Comparison of ENCODE assay signal across 7 cellular contexts in genomic region chr2:231199219-231199618, GRCh38. TPM values are rescaled to one million over a fixed set of nuclear protein-coding genes. Genes with fewer than 3 reads are reported as not detected.
A peak's percentile ranks its signal among the peaks of the same experiment; 100 is the strongest.
DNase-seq lines count a peak whose midpoint lies in the region; ATAC-seq and TF ChIP-seq lines count a peak whose summit lies in the region.

No MANE protein-coding gene starts in this region.

- no peaks in the 10 kb centered on the region for H3K79me2 ChIP-seq in HCT116 (ENCODE audit: insufficient read depth, low read length)
- peaks cover 28% of the 10 kb centered on the region for H3K79me2 ChIP-seq in hepatocyte

- POLR2A ChIA-PET in HCT116 (lab: Charles Lee) = interaction anchor here (0.6 kb wide), 1 partner anchor 226 kb away, joined by 3 read pairs; no protein-coding TSS in a partner anchor

- CTCF ChIA-PET in HCT116 (lab: Charles Lee) = no interaction called here

- no peak for TF ChIP-seq RAD21 in HCT116 (IDR thresholded peaks at IDR 0.05; ENCODE audit: low read depth)

- H3K27ac ChIP-seq in HCT116 (ENCODE audit: low read depth, low read length) (peak overlapping the region; percentile 38; the same call in 1 of the 2 replicates), VCaP (peak overlapping the region; percentile 67), hepatocyte (peak overlapping the region; percentile 82)

- H3K4me2 ChIP-seq in HCT116 (ENCODE audit: low read length) (peak overlapping the region; percentile 84), hepatocyte (peak overlapping the region; percentile 85)

- H4K20me1 ChIP-seq in HCT116 (ENCODE audit: insufficient read depth) (no peaks in the 10 kb centered on the region), hepatocyte (ENCODE audit: insufficient read depth, poor library complexity, severe bottlenecking) (no peaks in the 10 kb centered on the region)

- H3K27me3 ChIP-seq in HCT116 (ENCODE audit: insufficient read depth, low read length) = no peaks in the 10 kb centered on the region
- H3K27me3 ChIP-seq in hepatocyte = no peaks in the 10 kb centered on the region

- H3K4me1 ChIP-seq in HCT116 (ENCODE audit: control insufficient read depth in 1 of 2, insufficient read depth in 2 of 2, low read length in 2 of 2) = peaks cover 4 to 16% of the 10 kb centered on the region in 2 experiments; a peak in 2 of 4 replicates
- H3K4me1 ChIP-seq in hepatocyte (ENCODE audit: insufficient read depth) = peaks cover 7% of the 10 kb centered on the region

- RAD21 ChIA-PET in HCT116 (lab: Charles Lee; ENCODE audit: low non-redundant PET in 1 of 2, low total read pairs in 2 of 2, uncharacterized antibody in 2 of 2, unreplicated experiment in 2 of 2) = no interaction called here

- no peaks in the 10 kb centered on the region for H3K9me3 ChIP-seq in HCT116 (ENCODE audit: control insufficient read depth in 1 of 2, insufficient read depth in 1 of 2, low read depth in 1 of 2, low read length in 2 of 2)
- no peaks in the 10 kb centered on the region for H3K9me3 ChIP-seq in hepatocyte (ENCODE audit: low read depth)

- H3K9me3 Mint-ChIP-seq in stimulated activated memory B cell treated with anti-CD40 and anti-IgM and Interleukin-4, amounts not matched to agents 10 μg/mL and 1 μg/mL and 100 μg/mL, for 72 hours = no peaks in the 10 kb centered on the region

- no peak for DNase-seq in HCT116 (ENCODE audit: low read depth, low spot score)
- DNase-seq in hepatocyte (ENCODE audit: low spot score) = no peak
- DNase-seq in NCI-H2107 treated with DMSO at 0.1 percent for 48 hours (lab: John Stamatoyannopoulos, UW; ENCODE audit: unreplicated experiment) = no peak
- DNase-seq in activated effector memory CD4-positive, alpha-beta T cell treated with anti-CD3 and anti-CD28 coated beads, Interleukin-2, amount 50 U/mL, for 16 hours = no peak

- no peak for ATAC-seq in HCT116
- ATAC-seq in stimulated activated memory B cell treated with anti-CD40 and anti-IgM and Interleukin-4, amounts not matched to agents 10 μg/mL and 1 μg/mL and 100 μg/mL, for 72 hours = no peak
- ATAC-seq in GM21723 (IDR thresholded peaks at IDR 0.05; ENCODE audit: unreplicated experiment) = no peak

- peak overlapping the region; percentile 90 for H3K4me3 Mint-ChIP-seq in stimulated activated memory B cell treated with anti-CD40 and anti-IgM and Interleukin-4, amounts not matched to agents 10 μg/mL and 1 μg/mL and 100 μg/mL, for 72 hours

- TF ChIP-seq CTCF in HCT116 (IDR thresholded peaks at IDR 0.05 in 2 of 3, conservative IDR thresholded peaks at IDR 0.05 in 1 of 3; ENCODE audit: borderline replicate concordance in 1 of 3, insufficient read depth in 1 of 3, low read depth in 2 of 3, low read length in 2 of 3) = no peak
- TF ChIP-seq CTCF in VCaP (conservative IDR thresholded peaks at IDR 0.05) = no peak
- TF ChIP-seq CTCF in hepatocyte (IDR thresholded peaks at IDR 0.05; ENCODE audit: poor library complexity) = no peak

- peaks cover 17% of the 10 kb centered on the region for H3K4me1 Mint-ChIP-seq in stimulated activated memory B cell treated with anti-CD40 and anti-IgM and Interleukin-4, amounts not matched to agents 10 μg/mL and 1 μg/mL and 100 μg/mL, for 72 hours

- H3K36me3 Mint-ChIP-seq in stimulated activated memory B cell treated with anti-CD40 and anti-IgM and Interleukin-4, amounts not matched to agents 10 μg/mL and 1 μg/mL and 100 μg/mL, for 72 hours = peaks cover 9% of the 10 kb centered on the region

- peak overlapping the region; percentile 84 for H3K27ac Mint-ChIP-seq in stimulated activated memory B cell treated with anti-CD40 and anti-IgM and Interleukin-4, amounts not matched to agents 10 μg/mL and 1 μg/mL and 100 μg/mL, for 72 hours

- BruUV-seq in HCT116 (replicated peaks; lab: Mats Ljungman, UMichigan) = no TSS peak

- H2AFZ ChIP-seq in HCT116 (ENCODE audit: low read depth, low read length, poor library complexity, severe bottlenecking) = peak overlapping the region; percentile 22
- peak overlapping the region; percentile 87 for H2AFZ ChIP-seq in hepatocyte

- TF ChIP-seq POLR2A in HCT116 (IDR thresholded peaks at IDR 0.05; ENCODE audit: borderline replicate concordance, extremely low read depth, insufficient read depth, insufficient read length) = no peak

- H3K27me3 Mint-ChIP-seq in stimulated activated memory B cell treated with anti-CD40 and anti-IgM and Interleukin-4, amounts not matched to agents 10 μg/mL and 1 μg/mL and 100 μg/mL, for 72 hours = no peaks in the 10 kb centered on the region

- H3K9ac ChIP-seq in HCT116 (ENCODE audit: low read length) = peak overlapping the region; percentile 68

- H3K36me3 ChIP-seq in HCT116 (ENCODE audit: control insufficient read depth in 1 of 2, insufficient read depth in 2 of 2, low read length in 2 of 2) (no peaks in the 10 kb centered on the region), hepatocyte (replicated peaks; ENCODE audit: insufficient read depth, low read depth) (no peaks in the 10 kb centered on the region)

- WGBS in hepatocyte (ENCODE audit: low lambda C conversion rate, missing lambda C conversion rate) = 30% methylated on average over 5 of the region's 5 CpGs

- intact Hi-C loops in HCT116 (cut with micrococcal nuclease) = no loop called here

- H3K4me3 ChIP-seq in HCT116 (replicated peaks in 1 of 2; ENCODE audit: low read depth in 1 of 2, low read length in 2 of 2) (peak overlapping the region; percentile 81 to 86), hepatocyte (peak overlapping the region; percentile 68)

- H3K9me2 ChIP-seq in HCT116 (ENCODE audit: insufficient read depth) (no peaks in the 10 kb centered on the region), hepatocyte (replicated peaks; ENCODE audit: insufficient read depth) (no peaks in the 10 kb centered on the region)

TF ChIP-seq in HCT116, 20 proteins besides CTCF, POLR2A, EP300 and RAD21:
- TF ChIP-seq CBX3 (IDR thresholded peaks at IDR 0.05; ENCODE audit: low read depth) (no peak), CEBPB (IDR thresholded peaks at IDR 0.05; ENCODE audit: low read depth) (no peak), SIN3A (IDR thresholded peaks at IDR 0.05; ENCODE audit: low read depth) (no peak), TCF7L2 (IDR thresholded peaks at IDR 0.05; ENCODE audit: borderline replicate concordance, extremely low read depth, insufficient read depth, insufficient read length) (no peak), FOSL1 (IDR thresholded peaks at IDR 0.05; ENCODE audit: low read depth) (no peak), SP1 (IDR thresholded peaks at IDR 0.05; ENCODE audit: low read depth) (no peak), REST (IDR thresholded peaks at IDR 0.05; ENCODE audit: low read depth) (no peak), POLR2AphosphoS5 (IDR thresholded peaks at IDR 0.05; ENCODE audit: low read depth, low read length) (no peak), EZH2 (IDR thresholded peaks at IDR 0.05) (no peak), ELF1 (IDR thresholded peaks at IDR 0.05; ENCODE audit: borderline replicate concordance, low read depth) (no peak), EGR1 (IDR thresholded peaks at IDR 0.05; ENCODE audit: low read depth) (no peak), ZFX (IDR thresholded peaks at IDR 0.05) (no peak), ZNF274 (IDR thresholded peaks at IDR 0.05; ENCODE audit: low read depth, low read length) (no peak), EZH2phosphoT487 (IDR thresholded peaks at IDR 0.05; ENCODE audit: borderline replicate concordance) (no peak), YY1 (IDR thresholded peaks at IDR 0.05; ENCODE audit: extremely low read depth, insufficient replicate concordance, low read depth, low read length) (no peak), SRF (IDR thresholded peaks at IDR 0.05; ENCODE audit: low read depth) (no peak), ATF3 (IDR thresholded peaks at IDR 0.05) (no peak), MAX (IDR thresholded peaks at IDR 0.05) (no peak)
TF ChIP-seq in HCT116: peak in this region for 0.

RNA-seq across cellular contexts. Expression of gene ARMC9, which starts 0.8 kb away (rescaled TPM):
- total RNA-seq in HCT116 (2021; ENCODE audit: unreplicated experiment) (16.4 TPM), hepatocyte (14.6 and 22.5 TPM in 2 replicates)
- 14.5 and 14.7 TPM in 2 replicates for polyA plus RNA-seq in HCT116 (2012)
- 15.9 and 23.7 TPM in 2 replicates for polyA plus RNA-seq in hepatocyte
